25 cellular contexts compared by ENCODE assay signal in genomic region chr5:177528631-177529030, GRCh38.
"Had no signal": no experiment of that assay in that cellular context is flagged by ENCODE, and none has a peak within 500 bp of the region (broad histone marks: within the 10 kb centered on the region; RNA-seq: fewer than 3 reads in every experiment).

No MANE protein-coding gene starts in this region.

- H3K9me3 ChIP-seq: ascending aorta, body of pancreas, Peyer's patch had no signal

- ATAC-seq: activated CD8-positive, alpha-beta memory T cell treated with anti-CD3 and anti-CD28 coated beads, Interleukin-2, amount 10 ng/mL, durations not matched to agents 7 days and 5 days; activated naive CD8-positive, alpha-beta T cell treated with anti-CD3 and anti-CD28 coated beads, Interleukin-2, amount 50 U/mL, for 24 hours; body of pancreas; T-helper 17 cell had no signal

- H3K9me3 Mint-ChIP-seq: activated B cell treated with CpG ODN at 0.5 μM for 24 hours; activated CD4-positive, alpha-beta T cell treated with anti-CD3 and anti-CD28 coated beads, Interleukin-2, amount 10 ng/mL, durations not matched to agents 24 days and 14 days; activated naive CD4-positive, alpha-beta T cell treated with anti-CD3 and anti-CD28 coated beads, Interleukin-2, amount 50 U/mL, for 24 hours; activated naive CD8-positive, alpha-beta T cell treated with anti-CD3 and anti-CD28 coated beads, Interleukin-2, amount 50 U/mL, for 24 hours; activated T-cell treated with anti-CD3 and anti-CD28 coated beads, Interleukin-2, amount 50 U/mL, for 24 hours; activated T-helper 1 cell treated with anti-CD3 and anti-CD28 coated beads, Interleukin-12 subunit alpha, Interleukin-12 subunit beta, Interleukin-2, Interleukin-4 antibody, amounts not matched to agents 30 ng/mL and 10 ng/mL and 1 ng/mL, durations not matched to agents 14 hours and 24 hours and 36 hours; central memory CD8-positive, alpha-beta T cell had no signal

- H3K4me3 ChIP-seq: ascending aorta, body of pancreas, Peyer's patch had no signal

- H3K4me1 ChIP-seq: ascending aorta, body of pancreas, Peyer's patch had no signal

- DNase-seq: activated B cell treated with CpG ODN at 0.5 μM for 24 hours; activated CD4-positive, alpha-beta T cell treated with anti-CD3 and anti-CD28 coated beads for 1 hour; activated CD4-positive, alpha-beta T cell treated with anti-CD3 and anti-CD28 coated beads, Interleukin-2, amount 10 ng/mL, durations not matched to agents 24 days and 14 days; activated CD4-positive, alpha-beta T cell treated with anti-CD3 and anti-CD28 coated beads, Interleukin-2, amount 50 U/mL, for 48 hours; activated CD8-positive, alpha-beta memory T cell treated with anti-CD3 and anti-CD28 coated beads, Interleukin-2, amount 10 ng/mL, durations not matched to agents 7 days and 5 days; activated effector memory CD4-positive, alpha-beta T cell treated with Interleukin-2 at 50 U/mL for 16 hours; activated naive CD4-positive, alpha-beta T cell; activated naive CD8-positive, alpha-beta T cell treated with anti-CD3 and anti-CD28 coated beads, Interleukin-2, amount 50 U/mL, for 24 hours; activated T-cell treated with anti-CD3 and anti-CD28 coated beads, Interleukin-2, amount 50 U/mL, for 24 hours; amniotic stem cell; body of pancreas; NCI-H1092; NCI-H1417; NCI-H2029; NCI-H510A treated with DMSO at 0.1 percent for 48 hours; NCI-H69; Peyer's patch; SIG-M5; T-helper 17 cell; T-helper 9 cell had no signal

- H3K27me3 ChIP-seq: ascending aorta, body of pancreas, Peyer's patch had no signal

- H3K27ac Mint-ChIP-seq: activated B cell treated with CpG ODN at 0.5 μM for 24 hours; activated naive CD8-positive, alpha-beta T cell treated with anti-CD3 and anti-CD28 coated beads, Interleukin-2, amount 50 U/mL, for 24 hours; activated T-helper 1 cell treated with anti-CD3 and anti-CD28 coated beads, Interleukin-12 subunit alpha, Interleukin-12 subunit beta, Interleukin-2, Interleukin-4 antibody, amounts not matched to agents 30 ng/mL and 10 ng/mL and 1 ng/mL, durations not matched to agents 14 hours and 24 hours and 36 hours had no signal

- H3K4me2 ChIP-seq: KMS-11 had no signal

- H3K27ac ChIP-seq: ascending aorta, body of pancreas, KMS-11, Peyer's patch had no signal
